ENCODE assay signal across 8 cellular contexts in the genomic region with DNA sequence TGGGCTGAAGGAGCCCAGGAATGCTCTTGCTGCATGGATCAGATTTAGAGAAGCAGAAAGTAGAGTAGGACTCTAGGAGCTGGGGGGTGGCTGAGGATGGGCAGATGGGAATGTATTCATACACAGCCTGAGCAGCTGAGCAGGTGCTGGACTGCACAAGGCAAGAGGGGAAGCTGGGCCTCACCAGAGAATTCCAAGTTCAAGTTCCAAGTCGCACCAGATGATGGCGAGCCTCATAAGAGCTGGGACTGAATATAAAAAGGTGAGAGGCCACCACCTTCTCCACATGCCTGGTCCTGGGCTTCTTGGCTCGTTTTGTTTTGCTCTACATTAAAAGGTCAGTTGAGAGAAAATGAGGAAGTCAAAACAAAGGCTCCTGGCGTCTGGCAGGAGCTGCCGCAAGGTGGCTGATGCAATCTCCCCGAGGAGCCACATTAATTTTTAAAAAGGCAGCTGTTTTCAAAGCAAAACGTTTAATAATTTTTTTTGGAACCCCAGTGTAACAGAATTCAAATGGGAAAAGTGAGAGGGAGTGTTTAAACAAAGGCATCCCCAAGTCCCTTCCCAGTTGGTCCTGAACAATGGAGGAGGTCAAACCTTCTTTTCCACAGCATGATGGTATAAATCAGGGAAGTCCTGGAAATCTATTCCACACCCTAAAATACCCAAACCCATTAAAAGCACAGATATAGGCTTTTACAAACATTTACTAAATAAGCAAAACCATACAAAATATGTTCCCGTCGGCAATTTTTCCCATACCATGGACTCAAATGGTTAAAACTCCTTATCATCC. TPM values are rescaled to one million over a fixed set of nuclear protein-coding genes. Genes with fewer than 3 reads are reported as not detected.
DNase-seq lines count a peak whose midpoint lies in the region; ATAC-seq and TF ChIP-seq lines count a peak whose summit lies in the region.

No MANE protein-coding gene starts in this region.

- no peaks in the 10 kb centered on the region for H3K27me3 ChIP-seq in uterus

- no peak for TF ChIP-seq POLR2A in uterus (IDR thresholded peaks at IDR 0.05)

- no peak for DNase-seq in activated naive CD4-positive, alpha-beta T cell treated with anti-CD3 and anti-CD28 coated beads, Interleukin-2, amount 50 U/mL, for 16 hours
- no peak for DNase-seq in WTC11 (ENCODE audit: low spot score)
- peak; percentile 37 for DNase-seq in iris pigment epithelial cell (ENCODE audit: low read depth)
- DNase-seq in uterus, result no peak
- no peak for DNase-seq in activated CD8-positive, alpha-beta memory T cell treated with anti-CD3 and anti-CD28 coated beads, Interleukin-2, amount 50 U/mL, for 48 hours
- DNase-seq in COLO829 (ENCODE audit: low spot score), result no peak
- DNase-seq in cerebellar cortex (ENCODE audit: low spot score), result no peak

- peak overlapping the region; percentile 98 for H3K27ac Mint-ChIP-seq in activated naive CD4-positive, alpha-beta T cell treated with anti-CD3 and anti-CD28 coated beads, Interleukin-2, amount 50 U/mL, for 24 hours
- H3K27ac Mint-ChIP-seq in WTC11, result peak overlapping the region; percentile 50

- TF ChIP-seq CTCF in WTC11 (IDR thresholded peaks at IDR 0.05) (no peak), uterus (IDR thresholded peaks at IDR 0.05) (no peak)

- H3K4me3 Mint-ChIP-seq in activated naive CD4-positive, alpha-beta T cell treated with anti-CD3 and anti-CD28 coated beads, Interleukin-2, amount 50 U/mL, for 24 hours, result no peak overlapping the region
- no peak overlapping the region for H3K4me3 Mint-ChIP-seq in WTC11

- CTCF ChIA-PET in WTC11 (lab: Charles Lee), result interaction anchor here (0.5 to 1.9 kb wide), 4 partner anchors 8 to 357 kb away, joined by 3 to 7 read pairs (median 4); a partner anchor contains a TSS

- no peaks in the 10 kb centered on the region for H3K9me3 ChIP-seq in uterus

- H3K4me3 ChIP-seq in uterus, result no peak overlapping the region

- H3K36me3 Mint-ChIP-seq in activated naive CD4-positive, alpha-beta T cell treated with anti-CD3 and anti-CD28 coated beads, Interleukin-2, amount 50 U/mL, for 24 hours, result peaks cover 50% of the 10 kb centered on the region
- H3K36me3 Mint-ChIP-seq in WTC11, result peaks cover 83% of the 10 kb centered on the region

- intact Hi-C loops in uterus (cut with DNase I; ENCODE audit: low total_unique reads), result no loop called here

- H3K9me3 Mint-ChIP-seq in activated naive CD4-positive, alpha-beta T cell treated with anti-CD3 and anti-CD28 coated beads, Interleukin-2, amount 50 U/mL, for 24 hours, result peaks cover 16% of the 10 kb centered on the region
- H3K9me3 Mint-ChIP-seq in WTC11, result peaks cover 48% of the 10 kb centered on the region

- no peaks in the 10 kb centered on the region for H3K4me1 ChIP-seq in uterus

- H3K36me3 ChIP-seq in uterus, result no peaks in the 10 kb centered on the region

- POLR2A ChIA-PET in WTC11 (lab: Charles Lee), result interaction anchor here (0.6 kb wide), 1 partner anchor 145 kb away, joined by 9 read pairs; no protein-coding TSS in a partner anchor

- peak overlapping the region; percentile 50 to 74 for H3K27ac ChIP-seq in uterus

- H3K27me3 Mint-ChIP-seq in activated naive CD4-positive, alpha-beta T cell treated with anti-CD3 and anti-CD28 coated beads, Interleukin-2, amount 50 U/mL, for 24 hours, result no peaks in the 10 kb centered on the region
- H3K27me3 Mint-ChIP-seq in WTC11 (ENCODE audit: low read depth), result peaks cover 3% of the 10 kb centered on the region; the same call in 1 of the 2 replicates

- peaks cover 54% of the 10 kb centered on the region for H3K4me1 Mint-ChIP-seq in activated naive CD4-positive, alpha-beta T cell treated with anti-CD3 and anti-CD28 coated beads, Interleukin-2, amount 50 U/mL, for 24 hours
- peaks cover 26% of the 10 kb centered on the region for H3K4me1 Mint-ChIP-seq in WTC11

- peak; percentile 50 for ATAC-seq in WTC11

TF ChIP-seq in WTC11, 78 proteins besides CTCF, POLR2A, EP300 and RAD21:
- TF ChIP-seq, protein P1, sequence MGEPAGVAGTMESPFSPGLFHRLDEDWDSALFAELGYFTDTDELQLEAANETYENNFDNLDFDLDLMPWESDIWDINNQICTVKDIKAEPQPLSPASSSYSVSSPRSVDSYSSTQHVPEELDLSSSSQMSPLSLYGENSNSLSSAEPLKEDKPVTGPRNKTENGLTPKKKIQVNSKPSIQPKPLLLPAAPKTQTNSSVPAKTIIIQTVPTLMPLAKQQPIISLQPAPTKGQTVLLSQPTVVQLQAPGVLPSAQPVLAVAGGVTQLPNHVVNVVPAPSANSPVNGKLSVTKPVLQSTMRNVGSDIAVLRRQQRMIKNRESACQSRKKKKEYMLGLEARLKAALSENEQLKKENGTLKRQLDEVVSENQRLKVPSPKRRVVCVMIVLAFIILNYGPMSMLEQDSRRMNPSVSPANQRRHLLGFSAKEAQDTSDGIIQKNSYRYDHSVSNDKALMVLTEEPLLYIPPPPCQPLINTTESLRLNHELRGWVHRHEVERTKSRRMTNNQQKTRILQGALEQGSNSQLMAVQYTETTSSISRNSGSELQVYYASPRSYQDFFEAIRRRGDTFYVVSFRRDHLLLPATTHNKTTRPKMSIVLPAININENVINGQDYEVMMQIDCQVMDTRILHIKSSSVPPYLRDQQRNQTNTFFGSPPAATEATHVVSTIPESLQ (CRISPR knock-in tag; IDR thresholded peaks at IDR 0.05), result no peak
- TF ChIP-seq, protein P2, sequence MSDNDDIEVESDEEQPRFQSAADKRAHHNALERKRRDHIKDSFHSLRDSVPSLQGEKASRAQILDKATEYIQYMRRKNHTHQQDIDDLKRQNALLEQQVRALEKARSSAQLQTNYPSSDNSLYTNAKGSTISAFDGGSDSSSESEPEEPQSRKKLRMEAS (CRISPR knock-in tag; IDR thresholded peaks at IDR 0.05), result peak; percentile 61; the same call in 1 of the 2 replicates

RNA-seq across cellular contexts. Expression of a gene that starts 9.5 kb away (rescaled TPM):
- total RNA-seq in WTC11 (2021), result 37.9 to 43.0 TPM (median 41.4 TPM) in 3 replicates
- 10 to 100 TPM in 3 of 4 donors, 1 to 10 TPM in 1; 4.1 to 47.4 (median 27.7) TPM for total RNA-seq in uterus

RNA-seq across cellular contexts. Expression of a gene that starts 13.2 kb away (rescaled TPM):
- total RNA-seq in WTC11 (2021), result 0.11 to 0.14 TPM in 2 of 3 replicates, not detected in the other
- 10 to 100 TPM in 3 of 4 donors, 1 to 10 TPM in 1; 5.9 to 30.0 (median 17.9) TPM for total RNA-seq in uterus

RNA-seq across cellular contexts. Expression of a gene that starts 50.3 kb away (rescaled TPM):
- total RNA-seq in WTC11 (2021), result 8.8 to 12.0 TPM (median 10.2 TPM) in 3 replicates
- total RNA-seq in uterus, result 10 to 100 TPM; 11.8 to 33.2 (median 17.1) TPM
